In the genomic region with DNA sequence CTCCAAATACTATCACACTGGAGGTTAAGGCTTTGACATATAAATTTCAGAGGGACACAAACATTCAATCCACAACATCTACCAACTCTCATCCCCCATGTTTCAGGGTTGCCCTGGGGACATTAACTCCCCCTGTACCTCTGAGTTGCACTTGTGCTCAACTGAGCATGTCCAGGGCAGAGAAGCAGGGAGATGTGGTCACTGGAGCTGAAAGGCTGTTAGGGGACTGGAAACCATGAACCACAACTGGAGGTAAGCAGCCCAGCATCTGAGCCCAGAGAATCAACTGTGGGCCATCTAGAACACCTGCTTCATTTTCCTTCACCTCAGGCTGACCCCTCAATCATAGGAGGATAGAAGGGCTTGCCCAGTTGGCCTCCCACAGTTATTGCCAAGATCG, we compare ENCODE assay signal across 20 cellular contexts.
DNase-seq lines count a peak whose midpoint lies in the region; ATAC-seq and TF ChIP-seq lines count a peak whose summit lies in the region.
"Had no signal": no experiment of that assay in that cellular context is flagged by ENCODE, and none has a peak within 500 bp of the region (broad histone marks: within the 10 kb centered on the region; RNA-seq: fewer than 3 reads in every experiment).

No MANE protein-coding gene starts in this region.

- H4K20me1 ChIP-seq in BLaER1, result no peaks in the 10 kb centered on the region

- TF ChIP-seq CTCF in HFFc6 (IDR thresholded peaks at IDR 0.05), result no peak

- H3K4me1 ChIP-seq in BLaER1, result peaks cover 67% of the 10 kb centered on the region

- H3K4me3 ChIP-seq in BLaER1, result peak overlapping the region; percentile 34; the same call in 1 of the 2 replicates
- H3K4me3 ChIP-seq: cardiac muscle cell, PC-9, thoracic aorta had no signal

- H3K27ac Mint-ChIP-seq in activated T-helper 1 cell treated with anti-CD3 and anti-CD28 coated beads, Interleukin-12 subunit alpha, Interleukin-12 subunit beta, Interleukin-2, Interleukin-4 antibody, amounts not matched to agents 30 ng/mL and 10 ng/mL and 1 ng/mL, durations not matched to agents 14 hours and 24 hours and 36 hours, result peak overlapping the region; percentile 44
- no peak overlapping the region for H3K27ac Mint-ChIP-seq in HFFc6
- H3K27ac Mint-ChIP-seq: CD8-positive, alpha-beta T cell; T-helper 2 cell treated with Interferon-gamma antibody and Interleukin-4, amounts not matched to agents 5 μg/mL and 100 μg/mL, for 36 hours had no signal

- peaks cover 4% of the 10 kb centered on the region for H3K9me3 ChIP-seq in BLaER1
- H3K9me3 ChIP-seq: thoracic aorta had no signal

- peaks cover 43% of the 10 kb centered on the region for H3K4me1 Mint-ChIP-seq in activated T-helper 1 cell treated with anti-CD3 and anti-CD28 coated beads, Interleukin-12 subunit alpha, Interleukin-12 subunit beta, Interleukin-2, Interleukin-4 antibody, amounts not matched to agents 30 ng/mL and 10 ng/mL and 1 ng/mL, durations not matched to agents 14 hours and 24 hours and 36 hours (ENCODE audit: low read depth)
- no peaks in the 10 kb centered on the region for H3K4me1 Mint-ChIP-seq in HFFc6 (ENCODE audit: low read depth)

- no peak overlapping the region for H3K4me3 Mint-ChIP-seq in activated T-helper 1 cell treated with anti-CD3 and anti-CD28 coated beads, Interleukin-12 subunit alpha, Interleukin-12 subunit beta, Interleukin-2, Interleukin-4 antibody, amounts not matched to agents 30 ng/mL and 10 ng/mL and 1 ng/mL, durations not matched to agents 14 hours and 24 hours and 36 hours
- no peak overlapping the region for H3K4me3 Mint-ChIP-seq in HFFc6
- H3K4me3 Mint-ChIP-seq: CD8-positive, alpha-beta T cell; T-helper 2 cell treated with Interferon-gamma antibody and Interleukin-4, amounts not matched to agents 5 μg/mL and 100 μg/mL, for 36 hours had no signal

- no peaks in the 10 kb centered on the region for H3K36me3 ChIP-seq in BLaER1
- H3K36me3 ChIP-seq: cardiac muscle cell, thoracic aorta had no signal

- H3K4me2 ChIP-seq in BLaER1, result peak overlapping the region; percentile 82
- H3K4me2 ChIP-seq: PC-9 had no signal

- peak overlapping the region; percentile 27; the same call in 1 of the 2 replicates for H3K9ac ChIP-seq in BLaER1

- peaks cover 19% of the 10 kb centered on the region for H3K9me3 Mint-ChIP-seq in activated T-helper 1 cell treated with anti-CD3 and anti-CD28 coated beads, Interleukin-12 subunit alpha, Interleukin-12 subunit beta, Interleukin-2, Interleukin-4 antibody, amounts not matched to agents 30 ng/mL and 10 ng/mL and 1 ng/mL, durations not matched to agents 14 hours and 24 hours and 36 hours
- peaks cover 9% of the 10 kb centered on the region for H3K9me3 Mint-ChIP-seq in HFFc6
- H3K9me3 Mint-ChIP-seq: CD8-positive, alpha-beta T cell had no signal

- peak; percentile 45 for ATAC-seq in GM18868 (IDR thresholded peaks at IDR 0.05; ENCODE audit: unreplicated experiment)
- peak; percentile 41 for ATAC-seq in HG02870 (IDR thresholded peaks at IDR 0.05; ENCODE audit: unreplicated experiment)
- no peak for ATAC-seq in GM21576 (IDR thresholded peaks at IDR 0.05; ENCODE audit: unreplicated experiment)
- no peak for ATAC-seq in GM19463 (IDR thresholded peaks at IDR 0.05; ENCODE audit: unreplicated experiment)
- ATAC-seq in sciatic nerve, result no peak
- ATAC-seq: CD8-positive, alpha-beta T cell had no signal

- intact Hi-C loops in activated T-helper 1 cell treated with anti-CD3 and anti-CD28 coated beads, Interleukin-12 subunit alpha, Interleukin-12 subunit beta, Interleukin-2, Interleukin-4 antibody, amounts not matched to agents 30 ng/mL and 10 ng/mL and 1 ng/mL, durations not matched to agents 14 hours and 24 hours and 36 hours (cut with micrococcal nuclease), result loop anchor here (5.0 kb wide), 2 partner anchors 65 to 170 kb away; no protein-coding TSS in a partner anchor
- intact Hi-C loops in sciatic nerve (cut with DNase I), result no loop called here

- H3K36me3 Mint-ChIP-seq in activated T-helper 1 cell treated with anti-CD3 and anti-CD28 coated beads, Interleukin-12 subunit alpha, Interleukin-12 subunit beta, Interleukin-2, Interleukin-4 antibody, amounts not matched to agents 30 ng/mL and 10 ng/mL and 1 ng/mL, durations not matched to agents 14 hours and 24 hours and 36 hours (ENCODE audit: low read depth), result peaks cover 10% of the 10 kb centered on the region
- peaks cover 5% of the 10 kb centered on the region; the same call in 1 of the 2 replicates for H3K36me3 Mint-ChIP-seq in HFFc6 (ENCODE audit: low read depth)
- H3K36me3 Mint-ChIP-seq: CD8-positive, alpha-beta T cell had no signal

- no peaks in the 10 kb centered on the region for H3K27me3 Mint-ChIP-seq in activated T-helper 1 cell treated with anti-CD3 and anti-CD28 coated beads, Interleukin-12 subunit alpha, Interleukin-12 subunit beta, Interleukin-2, Interleukin-4 antibody, amounts not matched to agents 30 ng/mL and 10 ng/mL and 1 ng/mL, durations not matched to agents 14 hours and 24 hours and 36 hours (ENCODE audit: insufficient read depth)
- H3K27me3 Mint-ChIP-seq in HFFc6 (ENCODE audit: insufficient read depth), result peaks cover 4% of the 10 kb centered on the region

- H3K27ac ChIP-seq in BLaER1, result peak overlapping the region; percentile 79
- H3K27ac ChIP-seq: cardiac muscle cell, epithelial cell of prostate, PC-9, thoracic aorta had no signal

- no peak for DNase-seq in activated T-helper 1 cell treated with anti-CD3 and anti-CD28 coated beads, Interleukin-12 subunit alpha, Interleukin-12 subunit beta, Interleukin-2, Interleukin-4 antibody, amounts not matched to agents 30 ng/mL and 10 ng/mL and 1 ng/mL, durations not matched to agents 14 hours and 24 hours and 36 hours (ENCODE audit: low spot score)
- DNase-seq in HFFc6 (no peak), sciatic nerve (ENCODE audit: low spot score) (no peak)
- DNase-seq: amniotic stem cell; CD8-positive, alpha-beta T cell; DMS79; foreskin fibroblast; hippocampal formation; NCI-H774; occipital lobe; PC-9 had no signal

- H3K27me3 ChIP-seq in BLaER1, result no peaks in the 10 kb centered on the region
- H3K27me3 ChIP-seq: cardiac muscle cell had no signal

Comparison
In these comparisons a context has a peak if more than half of its experiments do, and no peak if none do; other contexts are left out.
1. ATAC-seq: peak in GM18868 (single experiment) and HG02870 (single experiment); none in GM21576 (single experiment), GM19463 (single experiment) and sciatic nerve (single experiment).